In the genomic region with DNA sequence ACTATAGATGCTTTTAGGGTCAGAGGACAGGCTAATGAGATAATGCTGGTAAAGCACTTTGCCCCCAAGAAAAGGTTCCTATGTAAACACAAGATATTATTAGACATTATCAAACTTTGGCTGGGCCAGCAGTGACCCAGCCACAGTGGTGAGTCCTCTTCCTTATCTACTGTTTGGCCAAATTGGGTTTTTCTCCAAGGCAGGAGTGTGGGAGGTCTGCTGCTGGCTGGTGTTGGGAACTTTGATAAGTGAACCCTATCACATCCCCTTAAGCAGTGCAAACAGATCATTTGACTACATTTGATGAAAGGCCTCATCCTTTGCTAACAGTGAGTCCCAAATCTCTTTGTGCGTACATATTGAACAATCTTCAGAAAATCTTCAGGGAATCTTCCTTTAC, we compare ENCODE assay signal across 1 cellular context.
TF ChIP-seq lines count a peak whose summit lies in the region.

No MANE protein-coding gene starts in this region.

TF ChIP-seq in K562, 482 proteins besides CTCF, POLR2A, EP300 and RAD21 (continued from another document and continues in another):
- TF ChIP-seq, protein P1, sequence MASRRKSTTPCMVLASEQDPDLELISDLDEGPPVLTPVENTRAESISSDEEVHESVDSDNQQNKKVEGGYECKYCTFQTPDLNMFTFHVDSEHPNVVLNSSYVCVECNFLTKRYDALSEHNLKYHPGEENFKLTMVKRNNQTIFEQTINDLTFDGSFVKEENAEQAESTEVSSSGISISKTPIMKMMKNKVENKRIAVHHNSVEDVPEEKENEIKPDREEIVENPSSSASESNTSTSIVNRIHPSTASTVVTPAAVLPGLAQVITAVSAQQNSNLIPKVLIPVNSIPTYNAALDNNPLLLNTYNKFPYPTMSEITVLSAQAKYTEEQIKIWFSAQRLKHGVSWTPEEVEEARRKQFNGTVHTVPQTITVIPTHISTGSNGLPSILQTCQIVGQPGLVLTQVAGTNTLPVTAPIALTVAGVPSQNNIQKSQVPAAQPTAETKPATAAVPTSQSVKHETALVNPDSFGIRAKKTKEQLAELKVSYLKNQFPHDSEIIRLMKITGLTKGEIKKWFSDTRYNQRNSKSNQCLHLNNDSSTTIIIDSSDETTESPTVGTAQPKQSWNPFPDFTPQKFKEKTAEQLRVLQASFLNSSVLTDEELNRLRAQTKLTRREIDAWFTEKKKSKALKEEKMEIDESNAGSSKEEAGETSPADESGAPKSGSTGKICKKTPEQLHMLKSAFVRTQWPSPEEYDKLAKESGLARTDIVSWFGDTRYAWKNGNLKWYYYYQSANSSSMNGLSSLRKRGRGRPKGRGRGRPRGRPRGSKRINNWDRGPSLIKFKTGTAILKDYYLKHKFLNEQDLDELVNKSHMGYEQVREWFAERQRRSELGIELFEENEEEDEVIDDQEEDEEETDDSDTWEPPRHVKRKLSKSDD (conservative IDR thresholded peaks at IDR 0.05; ENCODE audit: low read length): no peak
- no peak for TF ChIP-seq ETV1 (tag; conservative IDR thresholded peaks at IDR 0.05; ENCODE audit: low read depth)
- TF ChIP-seq, protein P2, sequence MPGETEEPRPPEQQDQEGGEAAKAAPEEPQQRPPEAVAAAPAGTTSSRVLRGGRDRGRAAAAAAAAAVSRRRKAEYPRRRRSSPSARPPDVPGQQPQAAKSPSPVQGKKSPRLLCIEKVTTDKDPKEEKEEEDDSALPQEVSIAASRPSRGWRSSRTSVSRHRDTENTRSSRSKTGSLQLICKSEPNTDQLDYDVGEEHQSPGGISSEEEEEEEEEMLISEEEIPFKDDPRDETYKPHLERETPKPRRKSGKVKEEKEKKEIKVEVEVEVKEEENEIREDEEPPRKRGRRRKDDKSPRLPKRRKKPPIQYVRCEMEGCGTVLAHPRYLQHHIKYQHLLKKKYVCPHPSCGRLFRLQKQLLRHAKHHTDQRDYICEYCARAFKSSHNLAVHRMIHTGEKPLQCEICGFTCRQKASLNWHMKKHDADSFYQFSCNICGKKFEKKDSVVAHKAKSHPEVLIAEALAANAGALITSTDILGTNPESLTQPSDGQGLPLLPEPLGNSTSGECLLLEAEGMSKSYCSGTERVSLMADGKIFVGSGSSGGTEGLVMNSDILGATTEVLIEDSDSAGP (CRISPR knock-in tag; IDR thresholded peaks at IDR 0.05): no peak
- no peak for TF ChIP-seq TCFL5 (CRISPR knock-in tag; conservative IDR thresholded peaks at IDR 0.05)
- TF ChIP-seq SMAD4 (CRISPR knock-in tag; conservative IDR thresholded peaks at IDR 0.05): 0 out of 2 replicates have a peak, but pooled peaks have one; percentile 22
- TF ChIP-seq ILK (tag; IDR thresholded peaks at IDR 0.05; ENCODE audit: borderline replicate concordance, low read depth): no peak
- no peak for TF ChIP-seq SP1 (CRISPR knock-in tag; IDR thresholded peaks at IDR 0.05)
- TF ChIP-seq L3MBTL2 (IDR thresholded peaks at IDR 0.05): no peak
- TF ChIP-seq CCNT2 (IDR thresholded peaks at IDR 0.05; ENCODE audit: borderline replicate concordance, extremely low read depth, insufficient read length, low read depth, low read length): peak; percentile 39
- no peak for TF ChIP-seq ZNF224 (CRISPR knock-in tag; IDR thresholded peaks at IDR 0.05)
- TF ChIP-seq, protein P3, sequence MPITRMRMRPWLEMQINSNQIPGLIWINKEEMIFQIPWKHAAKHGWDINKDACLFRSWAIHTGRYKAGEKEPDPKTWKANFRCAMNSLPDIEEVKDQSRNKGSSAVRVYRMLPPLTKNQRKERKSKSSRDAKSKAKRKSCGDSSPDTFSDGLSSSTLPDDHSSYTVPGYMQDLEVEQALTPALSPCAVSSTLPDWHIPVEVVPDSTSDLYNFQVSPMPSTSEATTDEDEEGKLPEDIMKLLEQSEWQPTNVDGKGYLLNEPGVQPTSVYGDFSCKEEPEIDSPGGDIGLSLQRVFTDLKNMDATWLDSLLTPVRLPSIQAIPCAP (CRISPR knock-in tag; IDR thresholded peaks at IDR 0.05; ENCODE audit: borderline replicate concordance): no peak
- TF ChIP-seq MAZ (CRISPR knock-in tag; conservative IDR thresholded peaks at IDR 0.05 in 1 of 2, IDR thresholded peaks at IDR 0.05 in 1 of 2): no peak
- TF ChIP-seq ZNF212 (CRISPR knock-in tag; IDR thresholded peaks at IDR 0.05): no peak
- no peak for TF ChIP-seq ZNF253 (CRISPR knock-in tag; conservative IDR thresholded peaks at IDR 0.05)
- TF ChIP-seq RCOR1 (IDR thresholded peaks at IDR 0.05; ENCODE audit: borderline replicate concordance in 1 of 2, low read depth in 2 of 2, low read length in 2 of 2): peak in 1 of 2 experiments; percentile 88; a peak in 2 of 4 replicates
- TF ChIP-seq ATF7 (IDR thresholded peaks at IDR 0.05): no peak
- TF ChIP-seq ASH1L (IDR thresholded peaks at IDR 0.05; ENCODE audit: borderline replicate concordance, low read depth, partially characterized antibody): no peak
- TF ChIP-seq KDM1A (IDR thresholded peaks at IDR 0.05): peak; percentile 82 to 83
- TF ChIP-seq, protein P4, sequence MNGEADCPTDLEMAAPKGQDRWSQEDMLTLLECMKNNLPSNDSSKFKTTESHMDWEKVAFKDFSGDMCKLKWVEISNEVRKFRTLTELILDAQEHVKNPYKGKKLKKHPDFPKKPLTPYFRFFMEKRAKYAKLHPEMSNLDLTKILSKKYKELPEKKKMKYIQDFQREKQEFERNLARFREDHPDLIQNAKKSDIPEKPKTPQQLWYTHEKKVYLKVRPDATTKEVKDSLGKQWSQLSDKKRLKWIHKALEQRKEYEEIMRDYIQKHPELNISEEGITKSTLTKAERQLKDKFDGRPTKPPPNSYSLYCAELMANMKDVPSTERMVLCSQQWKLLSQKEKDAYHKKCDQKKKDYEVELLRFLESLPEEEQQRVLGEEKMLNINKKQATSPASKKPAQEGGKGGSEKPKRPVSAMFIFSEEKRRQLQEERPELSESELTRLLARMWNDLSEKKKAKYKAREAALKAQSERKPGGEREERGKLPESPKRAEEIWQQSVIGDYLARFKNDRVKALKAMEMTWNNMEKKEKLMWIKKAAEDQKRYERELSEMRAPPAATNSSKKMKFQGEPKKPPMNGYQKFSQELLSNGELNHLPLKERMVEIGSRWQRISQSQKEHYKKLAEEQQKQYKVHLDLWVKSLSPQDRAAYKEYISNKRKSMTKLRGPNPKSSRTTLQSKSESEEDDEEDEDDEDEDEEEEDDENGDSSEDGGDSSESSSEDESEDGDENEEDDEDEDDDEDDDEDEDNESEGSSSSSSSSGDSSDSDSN (IDR thresholded peaks at IDR 0.05; ENCODE audit: borderline replicate concordance in 1 of 2, low read depth in 2 of 2, low read length in 2 of 2): no peak
- no peak for TF ChIP-seq TRIM28 (IDR thresholded peaks at IDR 0.05)
- TF ChIP-seq ZFX (CRISPR knock-in tag; IDR thresholded peaks at IDR 0.05): peak; percentile 26; the same call in 1 of the 2 replicates
- TF ChIP-seq PRPF4 (IDR thresholded peaks at IDR 0.05; ENCODE audit: insufficient read depth, low read depth, low read length, poor library complexity, severe bottlenecking): no peak
- TF ChIP-seq CEBPG (CRISPR knock-in tag; IDR thresholded peaks at IDR 0.05): no peak
- TF ChIP-seq CEBPG (tag; conservative IDR thresholded peaks at IDR 0.05 in 1 of 2, IDR thresholded peaks at IDR 0.05 in 1 of 2): no peak
- TF ChIP-seq HDAC6 (IDR thresholded peaks at IDR 0.05; ENCODE audit: low read depth, low read length): no peak
- no peak for TF ChIP-seq SAP30 (IDR thresholded peaks at IDR 0.05; ENCODE audit: borderline replicate concordance, insufficient read depth, low read depth, low read length, poor library complexity, severe bottlenecking)
- TF ChIP-seq FOSL1 (tag; conservative IDR thresholded peaks at IDR 0.05): peak; percentile 63
- TF ChIP-seq MEIS2 (IDR thresholded peaks at IDR 0.05; ENCODE audit: partially characterized antibody): peak; percentile 4
- TF ChIP-seq GTF2E2 (tag; IDR thresholded peaks at IDR 0.05): no peak
- no peak for TF ChIP-seq POLR2G (IDR thresholded peaks at IDR 0.05; ENCODE audit: low read depth, low read length)
- TF ChIP-seq TAF15 (IDR thresholded peaks at IDR 0.05; ENCODE audit: low read depth, low read length): no peak
- no peak for TF ChIP-seq ZBTB7A (IDR thresholded peaks at IDR 0.05; ENCODE audit: borderline replicate concordance, control insufficient read depth, low read depth, low read length)
- TF ChIP-seq PTTG1 (tag; IDR thresholded peaks at IDR 0.05; ENCODE audit: low read depth): no peak
- TF ChIP-seq, protein P5, sequence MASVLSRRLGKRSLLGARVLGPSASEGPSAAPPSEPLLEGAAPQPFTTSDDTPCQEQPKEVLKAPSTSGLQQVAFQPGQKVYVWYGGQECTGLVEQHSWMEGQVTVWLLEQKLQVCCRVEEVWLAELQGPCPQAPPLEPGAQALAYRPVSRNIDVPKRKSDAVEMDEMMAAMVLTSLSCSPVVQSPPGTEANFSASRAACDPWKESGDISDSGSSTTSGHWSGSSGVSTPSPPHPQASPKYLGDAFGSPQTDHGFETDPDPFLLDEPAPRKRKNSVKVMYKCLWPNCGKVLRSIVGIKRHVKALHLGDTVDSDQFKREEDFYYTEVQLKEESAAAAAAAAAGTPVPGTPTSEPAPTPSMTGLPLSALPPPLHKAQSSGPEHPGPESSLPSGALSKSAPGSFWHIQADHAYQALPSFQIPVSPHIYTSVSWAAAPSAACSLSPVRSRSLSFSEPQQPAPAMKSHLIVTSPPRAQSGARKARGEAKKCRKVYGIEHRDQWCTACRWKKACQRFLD (CRISPR knock-in tag; IDR thresholded peaks at IDR 0.05): peak; percentile 42; the same call in 1 of the 2 replicates
- TF ChIP-seq NFATC3 (IDR thresholded peaks at IDR 0.05): no peak
- no peak for TF ChIP-seq SIN3A (IDR thresholded peaks at IDR 0.05; ENCODE audit: borderline replicate concordance in 2 of 2, control insufficient read depth in 1 of 2, low read depth in 2 of 2, low read length in 2 of 2)
- no peak for TF ChIP-seq ZNF431 (CRISPR knock-in tag; IDR thresholded peaks at IDR 0.05)
- TF ChIP-seq KLF16 (IDR thresholded peaks at IDR 0.05): peak; percentile 86
- TF ChIP-seq XRCC4 (IDR thresholded peaks at IDR 0.05; ENCODE audit: extremely low read depth, insufficient read depth, insufficient read length): no peak
- no peak for TF ChIP-seq ZNF408 (CRISPR knock-in tag; IDR thresholded peaks at IDR 0.05; ENCODE audit: low read depth)
- no peak for TF ChIP-seq MCM3 (IDR thresholded peaks at IDR 0.05)
- no peak for TF ChIP-seq ZNF717 (CRISPR knock-in tag; IDR thresholded peaks at IDR 0.05)
- no peak for TF ChIP-seq FOXJ2 (tag; IDR thresholded peaks at IDR 0.05)
- no peak for TF ChIP-seq NR2C1 (IDR thresholded peaks at IDR 0.05)
- TF ChIP-seq NR2C1 (tag; IDR thresholded peaks at IDR 0.05): no peak
- peak; percentile 80 for TF ChIP-seq CBFA2T2 (conservative IDR thresholded peaks at IDR 0.05)
- peak; percentile 87 for TF ChIP-seq TCF3 (CRISPR knock-in tag; IDR thresholded peaks at IDR 0.05)
- TF ChIP-seq, protein P6, sequence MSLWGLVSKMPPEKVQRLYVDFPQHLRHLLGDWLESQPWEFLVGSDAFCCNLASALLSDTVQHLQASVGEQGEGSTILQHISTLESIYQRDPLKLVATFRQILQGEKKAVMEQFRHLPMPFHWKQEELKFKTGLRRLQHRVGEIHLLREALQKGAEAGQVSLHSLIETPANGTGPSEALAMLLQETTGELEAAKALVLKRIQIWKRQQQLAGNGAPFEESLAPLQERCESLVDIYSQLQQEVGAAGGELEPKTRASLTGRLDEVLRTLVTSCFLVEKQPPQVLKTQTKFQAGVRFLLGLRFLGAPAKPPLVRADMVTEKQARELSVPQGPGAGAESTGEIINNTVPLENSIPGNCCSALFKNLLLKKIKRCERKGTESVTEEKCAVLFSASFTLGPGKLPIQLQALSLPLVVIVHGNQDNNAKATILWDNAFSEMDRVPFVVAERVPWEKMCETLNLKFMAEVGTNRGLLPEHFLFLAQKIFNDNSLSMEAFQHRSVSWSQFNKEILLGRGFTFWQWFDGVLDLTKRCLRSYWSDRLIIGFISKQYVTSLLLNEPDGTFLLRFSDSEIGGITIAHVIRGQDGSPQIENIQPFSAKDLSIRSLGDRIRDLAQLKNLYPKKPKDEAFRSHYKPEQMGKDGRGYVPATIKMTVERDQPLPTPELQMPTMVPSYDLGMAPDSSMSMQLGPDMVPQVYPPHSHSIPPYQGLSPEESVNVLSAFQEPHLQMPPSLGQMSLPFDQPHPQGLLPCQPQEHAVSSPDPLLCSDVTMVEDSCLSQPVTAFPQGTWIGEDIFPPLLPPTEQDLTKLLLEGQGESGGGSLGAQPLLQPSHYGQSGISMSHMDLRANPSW (CRISPR knock-in tag; IDR thresholded peaks at IDR 0.05): no peak
- TF ChIP-seq, protein P7, sequence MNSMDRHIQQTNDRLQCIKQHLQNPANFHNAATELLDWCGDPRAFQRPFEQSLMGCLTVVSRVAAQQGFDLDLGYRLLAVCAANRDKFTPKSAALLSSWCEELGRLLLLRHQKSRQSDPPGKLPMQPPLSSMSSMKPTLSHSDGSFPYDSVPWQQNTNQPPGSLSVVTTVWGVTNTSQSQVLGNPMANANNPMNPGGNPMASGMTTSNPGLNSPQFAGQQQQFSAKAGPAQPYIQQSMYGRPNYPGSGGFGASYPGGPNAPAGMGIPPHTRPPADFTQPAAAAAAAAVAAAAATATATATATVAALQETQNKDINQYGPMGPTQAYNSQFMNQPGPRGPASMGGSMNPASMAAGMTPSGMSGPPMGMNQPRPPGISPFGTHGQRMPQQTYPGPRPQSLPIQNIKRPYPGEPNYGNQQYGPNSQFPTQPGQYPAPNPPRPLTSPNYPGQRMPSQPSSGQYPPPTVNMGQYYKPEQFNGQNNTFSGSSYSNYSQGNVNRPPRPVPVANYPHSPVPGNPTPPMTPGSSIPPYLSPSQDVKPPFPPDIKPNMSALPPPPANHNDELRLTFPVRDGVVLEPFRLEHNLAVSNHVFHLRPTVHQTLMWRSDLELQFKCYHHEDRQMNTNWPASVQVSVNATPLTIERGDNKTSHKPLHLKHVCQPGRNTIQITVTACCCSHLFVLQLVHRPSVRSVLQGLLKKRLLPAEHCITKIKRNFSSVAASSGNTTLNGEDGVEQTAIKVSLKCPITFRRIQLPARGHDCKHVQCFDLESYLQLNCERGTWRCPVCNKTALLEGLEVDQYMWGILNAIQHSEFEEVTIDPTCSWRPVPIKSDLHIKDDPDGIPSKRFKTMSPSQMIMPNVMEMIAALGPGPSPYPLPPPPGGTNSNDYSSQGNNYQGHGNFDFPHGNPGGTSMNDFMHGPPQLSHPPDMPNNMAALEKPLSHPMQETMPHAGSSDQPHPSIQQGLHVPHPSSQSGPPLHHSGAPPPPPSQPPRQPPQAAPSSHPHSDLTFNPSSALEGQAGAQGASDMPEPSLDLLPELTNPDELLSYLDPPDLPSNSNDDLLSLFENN (IDR thresholded peaks at IDR 0.05; ENCODE audit: low read depth in 2 of 2, low read length in 2 of 2): no peak
- TF ChIP-seq CTBP1 (IDR thresholded peaks at IDR 0.05; ENCODE audit: borderline replicate concordance): peak; percentile 40; the same call in 1 of the 2 replicates
- no peak for TF ChIP-seq NR1H2 (CRISPR knock-in tag; IDR thresholded peaks at IDR 0.05)
- TF ChIP-seq FOXA3 (CRISPR knock-in tag; conservative IDR thresholded peaks at IDR 0.05 in 1 of 2, IDR thresholded peaks at IDR 0.05 in 1 of 2): peak in 1 of 2 experiments; percentile 77; a peak in 2 of 4 replicates
- TF ChIP-seq, protein P8, sequence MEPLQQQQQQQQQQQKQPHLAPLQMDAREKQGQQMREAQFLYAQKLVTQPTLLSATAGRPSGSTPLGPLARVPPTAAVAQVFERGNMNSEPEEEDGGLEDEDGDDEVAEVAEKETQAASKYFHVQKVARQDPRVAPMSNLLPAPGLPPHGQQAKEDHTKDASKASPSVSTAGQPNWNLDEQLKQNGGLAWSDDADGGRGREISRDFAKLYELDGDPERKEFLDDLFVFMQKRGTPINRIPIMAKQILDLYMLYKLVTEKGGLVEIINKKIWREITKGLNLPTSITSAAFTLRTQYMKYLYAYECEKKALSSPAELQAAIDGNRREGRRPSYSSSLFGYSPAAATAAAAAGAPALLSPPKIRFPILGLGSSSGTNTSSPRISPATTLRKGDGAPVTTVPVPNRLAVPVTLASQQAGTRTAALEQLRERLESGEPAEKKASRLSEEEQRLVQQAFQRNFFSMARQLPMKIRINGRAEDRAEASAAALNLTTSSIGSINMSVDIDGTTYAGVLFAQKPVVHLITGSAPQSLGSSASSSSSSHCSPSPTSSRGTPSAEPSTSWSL (CRISPR knock-in tag; IDR thresholded peaks at IDR 0.05; ENCODE audit: borderline replicate concordance): no peak
